ENCODE assay signal across 1 cellular context in genomic region chr17:41801374-41802062, GRCh38.
TF ChIP-seq lines count a peak whose summit lies in the region.

No MANE protein-coding gene starts in this region.

TF ChIP-seq in HepG2, 621 proteins besides CTCF, POLR2A, EP300 and RAD21 (continued from another document and continues in another):
- TF ChIP-seq, protein P1, sequence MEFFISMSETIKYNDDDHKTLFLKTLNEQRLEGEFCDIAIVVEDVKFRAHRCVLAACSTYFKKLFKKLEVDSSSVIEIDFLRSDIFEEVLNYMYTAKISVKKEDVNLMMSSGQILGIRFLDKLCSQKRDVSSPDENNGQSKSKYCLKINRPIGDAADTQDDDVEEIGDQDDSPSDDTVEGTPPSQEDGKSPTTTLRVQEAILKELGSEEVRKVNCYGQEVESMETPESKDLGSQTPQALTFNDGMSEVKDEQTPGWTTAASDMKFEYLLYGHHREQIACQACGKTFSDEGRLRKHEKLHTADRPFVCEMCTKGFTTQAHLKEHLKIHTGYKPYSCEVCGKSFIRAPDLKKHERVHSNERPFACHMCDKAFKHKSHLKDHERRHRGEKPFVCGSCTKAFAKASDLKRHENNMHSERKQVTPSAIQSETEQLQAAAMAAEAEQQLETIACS (CRISPR knock-in tag; IDR thresholded peaks at IDR 0.05): no peak
- TF ChIP-seq TEAD3 (CRISPR knock-in tag; optimal IDR thresholded peaks at IDR 0.05; ENCODE audit: borderline replicate concordance) (peak; percentile 60), RFX1 (IDR thresholded peaks at IDR 0.05) (no peak), HDAC1 (CRISPR knock-in tag; IDR thresholded peaks at IDR 0.05) (no peak), SPEN (CRISPR knock-in tag; IDR thresholded peaks at IDR 0.05; ENCODE audit: low read depth) (no peak), DNMT1 (CRISPR knock-in tag; IDR thresholded peaks at IDR 0.05) (peak; percentile 78; the same call in 1 of the 2 replicates), ELF1 (CRISPR knock-in tag; IDR thresholded peaks at IDR 0.05) (peak; percentile 47; the same call in 1 of the 2 replicates), ZNF44 (CRISPR knock-in tag; IDR thresholded peaks at IDR 0.05) (no peak), PHF8 (CRISPR knock-in tag; IDR thresholded peaks at IDR 0.05) (0 out of 2 replicates have a peak, but pooled peaks have one; percentile 34), ZFP82 (CRISPR knock-in tag; IDR thresholded peaks at IDR 0.05; ENCODE audit: borderline replicate concordance) (no peak), CCDC6 (CRISPR knock-in tag; IDR thresholded peaks at IDR 0.05) (peak; percentile 45; the same call in 1 of the 2 replicates), STAT5B (CRISPR knock-in tag; IDR thresholded peaks at IDR 0.05) (peak; percentile 50; the same call in 1 of the 2 replicates), ESRRA (CRISPR knock-in tag; IDR thresholded peaks at IDR 0.05; ENCODE audit: low read depth) (0 out of 2 replicates have a peak, but pooled peaks have one; percentile 59), ZNF816 (CRISPR knock-in tag; IDR thresholded peaks at IDR 0.05; ENCODE audit: borderline replicate concordance) (no peak), BORCS8-MEF2B (CRISPR knock-in tag; IDR thresholded peaks at IDR 0.05) (peak; percentile 47; the same call in 1 of the 2 replicates), PRDM10 (CRISPR knock-in tag; IDR thresholded peaks at IDR 0.05; ENCODE audit: low read depth) (0 out of 2 replicates have a peak, but pooled peaks have one; percentile 5), CC2D1A (CRISPR knock-in tag; IDR thresholded peaks at IDR 0.05) (no peak), POGZ (CRISPR knock-in tag; IDR thresholded peaks at IDR 0.05) (peak; percentile 6; the same call in 1 of the 2 replicates), MED8 (CRISPR knock-in tag; IDR thresholded peaks at IDR 0.05; ENCODE audit: insufficient replicate concordance) (peak; percentile 39), MEIS1 (CRISPR knock-in tag; IDR thresholded peaks at IDR 0.05; ENCODE audit: borderline replicate concordance) (peak; percentile 52; the same call in 1 of the 2 replicates), YEATS2 (CRISPR knock-in tag; IDR thresholded peaks at IDR 0.05; ENCODE audit: borderline replicate concordance) (peak; percentile 44; the same call in 1 of the 2 replicates), ZNF567 (CRISPR knock-in tag; IDR thresholded peaks at IDR 0.05; ENCODE audit: borderline replicate concordance) (no peak), ZNF709 (CRISPR knock-in tag; IDR thresholded peaks at IDR 0.05) (no peak), MTA1 (CRISPR knock-in tag; IDR thresholded peaks at IDR 0.05; ENCODE audit: borderline replicate concordance) (peak; percentile 83), PITX1 (CRISPR knock-in tag; IDR thresholded peaks at IDR 0.05) (peak; percentile 35; the same call in 1 of the 2 replicates), MAZ (IDR thresholded peaks at IDR 0.05; ENCODE audit: borderline replicate concordance, low read depth, low read length) (peak; percentile 68; the same call in 1 of the 2 replicates), MAZ (CRISPR knock-in tag; IDR thresholded peaks at IDR 0.05; ENCODE audit: low read depth) (no peak; the same call in 1 of the 2 replicates), SMC3 (IDR thresholded peaks at IDR 0.05; ENCODE audit: low read length) (peak; percentile 99), TBP (CRISPR knock-in tag; IDR thresholded peaks at IDR 0.05) (no peak), ZNF205 (CRISPR knock-in tag; IDR thresholded peaks at IDR 0.05) (peak; percentile 60; the same call in 1 of the 2 replicates), SALL1 (CRISPR knock-in tag; IDR thresholded peaks at IDR 0.05) (peak; percentile 33), ZNF263 (CRISPR knock-in tag; IDR thresholded peaks at IDR 0.05) (peak; percentile 89), ZNF615 (CRISPR knock-in tag; IDR thresholded peaks at IDR 0.05; ENCODE audit: borderline replicate concordance) (no peak), MIER2 (CRISPR knock-in tag; IDR thresholded peaks at IDR 0.05) (peak; percentile 33; the same call in 1 of the 2 replicates), ZNF343 (CRISPR knock-in tag; IDR thresholded peaks at IDR 0.05) (peak; percentile 73; the same call in 1 of the 2 replicates), ZSCAN29 (CRISPR knock-in tag; conservative IDR thresholded peaks at IDR 0.05) (peak; percentile 76; the same call in 1 of the 2 replicates), YY1 (IDR thresholded peaks at IDR 0.05; ENCODE audit: insufficient read depth, insufficient replicate concordance, low read depth, low read length) (peak; percentile 53), RFX3 (CRISPR knock-in tag; IDR thresholded peaks at IDR 0.05) (no peak), MYPOP (CRISPR knock-in tag; IDR thresholded peaks at IDR 0.05) (0 out of 2 replicates have a peak, but pooled peaks have one; percentile 28), NR2C2 (CRISPR knock-in tag; IDR thresholded peaks at IDR 0.05; ENCODE audit: borderline replicate concordance) (peak; percentile 37; the same call in 1 of the 2 replicates), PAX8 (CRISPR knock-in tag; IDR thresholded peaks at IDR 0.05; ENCODE audit: borderline replicate concordance) (no peak), SIX4 (CRISPR knock-in tag; IDR thresholded peaks at IDR 0.05) (peak; percentile 96), PTBP1 (IDR thresholded peaks at IDR 0.05; ENCODE audit: low read depth, low read length, poor library complexity, severe bottlenecking) (peak; percentile 52), ZNF530 (CRISPR knock-in tag; IDR thresholded peaks at IDR 0.05; ENCODE audit: low read depth) (no peak), ZNF317 (CRISPR knock-in tag; IDR thresholded peaks at IDR 0.05) (peak; percentile 74), ARNT2 (CRISPR knock-in tag; IDR thresholded peaks at IDR 0.05; ENCODE audit: low read depth) (peak; percentile 73; the same call in 1 of the 2 replicates), RCOR2 (CRISPR knock-in tag; IDR thresholded peaks at IDR 0.05) (peak; percentile 55; the same call in 1 of the 2 replicates)
- TF ChIP-seq, protein P2, sequence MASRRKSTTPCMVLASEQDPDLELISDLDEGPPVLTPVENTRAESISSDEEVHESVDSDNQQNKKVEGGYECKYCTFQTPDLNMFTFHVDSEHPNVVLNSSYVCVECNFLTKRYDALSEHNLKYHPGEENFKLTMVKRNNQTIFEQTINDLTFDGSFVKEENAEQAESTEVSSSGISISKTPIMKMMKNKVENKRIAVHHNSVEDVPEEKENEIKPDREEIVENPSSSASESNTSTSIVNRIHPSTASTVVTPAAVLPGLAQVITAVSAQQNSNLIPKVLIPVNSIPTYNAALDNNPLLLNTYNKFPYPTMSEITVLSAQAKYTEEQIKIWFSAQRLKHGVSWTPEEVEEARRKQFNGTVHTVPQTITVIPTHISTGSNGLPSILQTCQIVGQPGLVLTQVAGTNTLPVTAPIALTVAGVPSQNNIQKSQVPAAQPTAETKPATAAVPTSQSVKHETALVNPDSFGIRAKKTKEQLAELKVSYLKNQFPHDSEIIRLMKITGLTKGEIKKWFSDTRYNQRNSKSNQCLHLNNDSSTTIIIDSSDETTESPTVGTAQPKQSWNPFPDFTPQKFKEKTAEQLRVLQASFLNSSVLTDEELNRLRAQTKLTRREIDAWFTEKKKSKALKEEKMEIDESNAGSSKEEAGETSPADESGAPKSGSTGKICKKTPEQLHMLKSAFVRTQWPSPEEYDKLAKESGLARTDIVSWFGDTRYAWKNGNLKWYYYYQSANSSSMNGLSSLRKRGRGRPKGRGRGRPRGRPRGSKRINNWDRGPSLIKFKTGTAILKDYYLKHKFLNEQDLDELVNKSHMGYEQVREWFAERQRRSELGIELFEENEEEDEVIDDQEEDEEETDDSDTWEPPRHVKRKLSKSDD (CRISPR knock-in tag; IDR thresholded peaks at IDR 0.05; ENCODE audit: low read depth): 0 out of 2 replicates have a peak, but pooled peaks have one; percentile 5
- TF ChIP-seq, protein P3, sequence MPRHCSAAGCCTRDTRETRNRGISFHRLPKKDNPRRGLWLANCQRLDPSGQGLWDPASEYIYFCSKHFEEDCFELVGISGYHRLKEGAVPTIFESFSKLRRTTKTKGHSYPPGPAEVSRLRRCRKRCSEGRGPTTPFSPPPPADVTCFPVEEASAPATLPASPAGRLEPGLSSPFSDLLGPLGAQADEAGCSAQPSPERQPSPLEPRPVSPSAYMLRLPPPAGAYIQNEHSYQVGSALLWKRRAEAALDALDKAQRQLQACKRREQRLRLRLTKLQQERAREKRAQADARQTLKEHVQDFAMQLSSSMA (CRISPR knock-in tag; IDR thresholded peaks at IDR 0.05): no peak
- TF ChIP-seq, protein P4, sequence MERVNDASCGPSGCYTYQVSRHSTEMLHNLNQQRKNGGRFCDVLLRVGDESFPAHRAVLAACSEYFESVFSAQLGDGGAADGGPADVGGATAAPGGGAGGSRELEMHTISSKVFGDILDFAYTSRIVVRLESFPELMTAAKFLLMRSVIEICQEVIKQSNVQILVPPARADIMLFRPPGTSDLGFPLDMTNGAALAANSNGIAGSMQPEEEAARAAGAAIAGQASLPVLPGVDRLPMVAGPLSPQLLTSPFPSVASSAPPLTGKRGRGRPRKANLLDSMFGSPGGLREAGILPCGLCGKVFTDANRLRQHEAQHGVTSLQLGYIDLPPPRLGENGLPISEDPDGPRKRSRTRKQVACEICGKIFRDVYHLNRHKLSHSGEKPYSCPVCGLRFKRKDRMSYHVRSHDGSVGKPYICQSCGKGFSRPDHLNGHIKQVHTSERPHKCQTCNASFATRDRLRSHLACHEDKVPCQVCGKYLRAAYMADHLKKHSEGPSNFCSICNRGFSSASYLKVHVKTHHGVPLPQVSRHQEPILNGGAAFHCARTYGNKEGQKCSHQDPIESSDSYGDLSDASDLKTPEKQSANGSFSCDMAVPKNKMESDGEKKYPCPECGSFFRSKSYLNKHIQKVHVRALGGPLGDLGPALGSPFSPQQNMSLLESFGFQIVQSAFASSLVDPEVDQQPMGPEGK (CRISPR knock-in tag; IDR thresholded peaks at IDR 0.05): peak; percentile 69; the same call in 1 of the 2 replicates
- TF ChIP-seq, protein P5, sequence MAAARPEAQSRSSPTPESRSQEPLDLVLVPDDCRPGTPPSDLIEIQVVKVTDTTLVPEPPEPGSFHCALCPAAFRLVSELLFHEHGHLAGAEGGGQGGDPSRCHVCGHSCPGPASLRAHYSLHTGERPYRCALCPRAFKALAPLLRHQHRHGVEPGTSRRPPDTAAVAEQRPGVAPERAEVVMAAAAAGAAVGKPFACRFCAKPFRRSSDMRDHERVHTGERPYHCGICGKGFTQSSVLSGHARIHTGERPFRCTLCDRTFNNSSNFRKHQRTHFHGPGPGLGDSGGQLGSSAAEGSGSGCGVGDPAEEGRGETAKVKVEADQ (CRISPR knock-in tag; IDR thresholded peaks at IDR 0.05; ENCODE audit: borderline replicate concordance): peak; percentile 76; the same call in 1 of the 2 replicates
- TF ChIP-seq, protein P6, sequence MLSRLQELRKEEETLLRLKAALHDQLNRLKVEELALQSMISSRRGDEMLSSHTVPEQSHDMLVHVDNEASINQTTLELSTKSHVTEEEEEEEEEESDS (CRISPR knock-in tag; IDR thresholded peaks at IDR 0.05; ENCODE audit: borderline replicate concordance): 0 out of 2 replicates have a peak, but pooled peaks have one; percentile 54
- TF ChIP-seq, protein P7, sequence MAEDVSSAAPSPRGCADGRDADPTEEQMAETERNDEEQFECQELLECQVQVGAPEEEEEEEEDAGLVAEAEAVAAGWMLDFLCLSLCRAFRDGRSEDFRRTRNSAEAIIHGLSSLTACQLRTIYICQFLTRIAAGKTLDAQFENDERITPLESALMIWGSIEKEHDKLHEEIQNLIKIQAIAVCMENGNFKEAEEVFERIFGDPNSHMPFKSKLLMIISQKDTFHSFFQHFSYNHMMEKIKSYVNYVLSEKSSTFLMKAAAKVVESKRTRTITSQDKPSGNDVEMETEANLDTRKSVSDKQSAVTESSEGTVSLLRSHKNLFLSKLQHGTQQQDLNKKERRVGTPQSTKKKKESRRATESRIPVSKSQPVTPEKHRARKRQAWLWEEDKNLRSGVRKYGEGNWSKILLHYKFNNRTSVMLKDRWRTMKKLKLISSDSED (CRISPR knock-in tag; IDR thresholded peaks at IDR 0.05): no peak
- TF ChIP-seq, protein P8, sequence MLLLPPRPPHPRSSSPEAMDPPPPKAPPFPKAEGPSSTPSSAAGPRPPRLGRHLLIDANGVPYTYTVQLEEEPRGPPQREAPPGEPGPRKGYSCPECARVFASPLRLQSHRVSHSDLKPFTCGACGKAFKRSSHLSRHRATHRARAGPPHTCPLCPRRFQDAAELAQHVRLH (CRISPR knock-in tag; IDR thresholded peaks at IDR 0.05; ENCODE audit: borderline replicate concordance, low read depth): peak; percentile 74; the same call in 1 of the 2 replicates
- TF ChIP-seq, protein P9, sequence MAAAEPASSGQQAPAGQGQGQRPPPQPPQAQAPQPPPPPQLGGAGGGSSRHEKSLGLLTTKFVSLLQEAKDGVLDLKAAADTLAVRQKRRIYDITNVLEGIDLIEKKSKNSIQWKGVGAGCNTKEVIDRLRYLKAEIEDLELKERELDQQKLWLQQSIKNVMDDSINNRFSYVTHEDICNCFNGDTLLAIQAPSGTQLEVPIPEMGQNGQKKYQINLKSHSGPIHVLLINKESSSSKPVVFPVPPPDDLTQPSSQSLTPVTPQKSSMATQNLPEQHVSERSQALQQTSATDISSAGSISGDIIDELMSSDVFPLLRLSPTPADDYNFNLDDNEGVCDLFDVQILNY (CRISPR knock-in tag; conservative IDR thresholded peaks at IDR 0.05): peak; percentile 81
